In the genomic region with DNA sequence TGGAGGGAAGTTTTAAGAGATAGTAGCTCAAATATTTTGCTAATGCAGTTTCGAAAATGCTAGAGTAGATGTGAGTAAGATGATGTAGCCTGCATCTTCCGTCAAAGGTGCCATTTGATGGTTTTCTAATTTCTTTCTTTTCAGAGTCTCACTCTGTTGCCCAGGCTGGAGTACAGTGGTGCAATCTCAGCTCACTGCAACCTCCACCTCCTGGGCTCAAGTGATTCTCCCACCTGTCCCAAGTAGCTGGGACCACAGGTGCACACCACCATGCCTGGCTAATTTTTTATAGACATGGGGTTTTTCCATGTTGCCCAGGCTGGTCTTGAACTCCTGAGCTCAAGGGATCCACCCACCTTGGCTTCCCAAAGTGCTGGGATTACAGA, we compare ENCODE assay signal across 8 cellular contexts. TPM values are rescaled to one million over a fixed set of nuclear protein-coding genes. Genes with fewer than 3 reads are reported as not detected.
A peak's percentile ranks its signal among the peaks of the same experiment; 100 is the strongest.
DNase-seq lines count a peak whose midpoint lies in the region; ATAC-seq, FAIRE-seq and TF ChIP-seq lines count a peak whose summit lies in the region.
"Not testable (repeated sequence)": the region's sequence is repeated elsewhere in the genome, so short reads cannot be mapped to it uniquely, and the experiment has no call there.

No MANE protein-coding gene starts in this region.

- POLR2A ChIA-PET in HepG2 (lab: Yijun Ruan, JAX): interaction anchor here (0.6 to 6.0 kb wide), 16 partner anchors 8 to 105 kb away, joined by 3 to 130 read pairs (median 7); a partner anchor contains a TSS

- H3K4me1 ChIP-seq in heart left ventricle (peaks cover 0 to 16% (median 3%) of the 10 kb centered on the region in 12 donors), HepG2 (ENCODE audit: insufficient read depth, low read length) (peaks cover 56% of the 10 kb centered on the region), neural progenitor cell (peaks cover 12% of the 10 kb centered on the region), smooth muscle cell (ENCODE audit: low read depth) (peaks cover 13% of the 10 kb centered on the region)

- not testable (repeated sequence) for H3K36me3 ChIP-seq in heart left ventricle; HepG2 (replicated peaks in 1 of 2; ENCODE audit: control insufficient read depth in 1 of 2, insufficient read depth in 2 of 2, low read length in 2 of 2); neural progenitor cell; smooth muscle cell (ENCODE audit: low read depth)

- ATAC-seq in SK-N-SH treated with all-trans-retinoic acid at 6 μM for 48 hours (peak; percentile 14; the same call in 2 of the 3 replicates), HepG2 (peak; percentile 47)
- not testable (repeated sequence) for ATAC-seq in heart left ventricle

- not testable (repeated sequence) for H3K4me3 ChIP-seq in heart left ventricle, neural progenitor cell, smooth muscle cell
- peak overlapping the region; percentile 3 to 59 (median 32); a peak in 3 of 6 replicates for H3K4me3 ChIP-seq in HepG2 (replicated peaks in 1 of 3; ENCODE audit: insufficient read depth in 1 of 3, low read depth in 2 of 3, low read length in 3 of 3)

- H3K9me3 Mint-ChIP-seq in HFFc6; chondrocyte (ENCODE audit: low read depth); neural progenitor cell: not testable (repeated sequence)

- TF ChIP-seq CTCF in 22Rv1 (IDR thresholded peaks at IDR 0.05); HFFc6 (IDR thresholded peaks at IDR 0.05); chondrocyte (IDR thresholded peaks at IDR 0.05); heart left ventricle (IDR thresholded peaks at IDR 0.05); HepG2 (CRISPR knock-in tag; IDR thresholded peaks at IDR 0.05); neural progenitor cell (IDR thresholded peaks at IDR 0.05); smooth muscle cell (IDR thresholded peaks at IDR 0.05; ENCODE audit: borderline replicate concordance, insufficient read depth, poor library complexity, severe bottlenecking): not testable (repeated sequence)

- peak overlapping the region; percentile 73 for H3K9ac ChIP-seq in HepG2 (ENCODE audit: insufficient read depth, low read depth, low read length)
- not testable (repeated sequence) for H3K9ac ChIP-seq in neural progenitor cell; smooth muscle cell (ENCODE audit: low read depth)

- TF ChIP-seq RAD21 in HepG2 (CRISPR knock-in tag; IDR thresholded peaks at IDR 0.05): not testable (repeated sequence)

- not testable (repeated sequence) for DNase-seq in HFFc6; chondrocyte (ENCODE audit: low spot score); heart left ventricle; HepG2 (ENCODE audit: low spot score); neural progenitor cell (ENCODE audit: low spot score); smooth muscle cell (lab: John Stamatoyannopoulos, UW; ENCODE audit: unreplicated experiment)

- H3K27ac ChIP-seq in 22Rv1 (peak overlapping the region; percentile 47), heart left ventricle (peak overlapping the region in 11 of 12 donors; percentile 14 to 86 (median 64)), HepG2 (ENCODE audit: extremely low read length, insufficient read depth, low read length) (peak overlapping the region; percentile 90), smooth muscle cell (ENCODE audit: low read depth) (peak overlapping the region; percentile 20)
- not testable (repeated sequence) for H3K27ac ChIP-seq in neural progenitor cell

- not testable (repeated sequence) for TF ChIP-seq EP300 in HepG2 (IDR thresholded peaks at IDR 0.05; ENCODE audit: low read depth in 2 of 2, low read length in 2 of 2); HepG2 (CRISPR knock-in tag; IDR thresholded peaks at IDR 0.05; ENCODE audit: borderline replicate concordance)

- H3K4me2 ChIP-seq in HepG2 (ENCODE audit: low read depth, low read length) (peak overlapping the region; percentile 83), smooth muscle cell (peak overlapping the region; percentile 51)
- not testable (repeated sequence) for H3K4me2 ChIP-seq in neural progenitor cell

- 89 to 96% (median 91%) methylated on average over 2 of the region's 2 CpGs for WGBS in heart left ventricle, 4 donors
- 21% methylated on average over 2 of the region's 2 CpGs for WGBS in HepG2 (ENCODE audit: low lambda C conversion rate)
- 81% methylated on average over 2 of the region's 2 CpGs for WGBS in smooth muscle cell (ENCODE audit: low lambda C conversion rate)

- H3K27me3 ChIP-seq in heart left ventricle; HepG2 (ENCODE audit: control insufficient read depth in 1 of 2, insufficient read depth in 2 of 2, low read length in 2 of 2); neural progenitor cell; smooth muscle cell (ENCODE audit: low read depth): not testable (repeated sequence)

- in situ Hi-C loops in HepG2 (cut with HindIII; ENCODE audit: extremely low pct_ligation_motif_present, low pct_unique_long_range_greater_than_20kb): not testable (repeated sequence)

- not testable (repeated sequence) for FAIRE-seq in HepG2 (lab: Jason Lieb, UNC)

- TF ChIP-seq POLR2A in heart left ventricle (IDR thresholded peaks at IDR 0.05); HepG2 (IDR thresholded peaks at IDR 0.05; ENCODE audit: insufficient read depth in 1 of 2, low read depth in 2 of 2, low read length in 2 of 2): not testable (repeated sequence)

- not testable (repeated sequence) for H3K9me3 ChIP-seq in heart left ventricle; HepG2 (ENCODE audit: low read length); neural progenitor cell (ENCODE audit: low read depth); smooth muscle cell (replicated peaks; ENCODE audit: low read depth)

- H3K4me3 Mint-ChIP-seq in HFFc6: peak overlapping the region; percentile 26; the same call in 1 of the 2 replicates
- not testable (repeated sequence) for H3K4me3 Mint-ChIP-seq in chondrocyte (ENCODE audit: unreplicated experiment); neural progenitor cell

- H3K4me1 Mint-ChIP-seq in HFFc6 (ENCODE audit: low read depth) (peaks cover 37% of the 10 kb centered on the region), chondrocyte (ENCODE audit: low read depth) (peaks cover 40% of the 10 kb centered on the region), neural progenitor cell (peaks cover 16% of the 10 kb centered on the region)

- not testable (repeated sequence) for H3F3A ChIP-seq in neural progenitor cell (ENCODE audit: low read depth); smooth muscle cell (ENCODE audit: low read depth)

- CTCF ChIA-PET in HepG2 (lab: Yijun Ruan, JAX; ENCODE audit: low intra/inter-chr PET ratio, low total read pairs): not testable (repeated sequence)

- H3K36me3 Mint-ChIP-seq in HFFc6 (ENCODE audit: low read depth); chondrocyte (ENCODE audit: low read depth); neural progenitor cell: not testable (repeated sequence)

- not testable (repeated sequence) for H3K27ac Mint-ChIP-seq in HFFc6
- peak overlapping the region; percentile 85 for H3K27ac Mint-ChIP-seq in chondrocyte (ENCODE audit: unreplicated experiment)
- H3K27ac Mint-ChIP-seq in neural progenitor cell: peak overlapping the region; percentile 89

- not testable (repeated sequence) for H2AFZ ChIP-seq in HepG2 (ENCODE audit: low read length); neural progenitor cell (replicated peaks)
- peak overlapping the region; percentile 97 for H2AFZ ChIP-seq in smooth muscle cell (ENCODE audit: low read depth)

- not testable (repeated sequence) for H4K20me1 ChIP-seq in HepG2 (ENCODE audit: insufficient read depth, low read length); neural progenitor cell (ENCODE audit: low read depth); smooth muscle cell (ENCODE audit: low read depth)

- not testable (repeated sequence) for H3K27me3 Mint-ChIP-seq in HFFc6 (ENCODE audit: insufficient read depth); chondrocyte (ENCODE audit: low read depth); neural progenitor cell (ENCODE audit: insufficient read depth, low read depth)

- intact Hi-C loops in heart left ventricle (cut with DNase I): loop anchor here in 2 of 10 donors (5.0 kb wide), 1 partner anchor 44 kb away; a partner anchor contains a TSS
- intact Hi-C loops in HepG2 (cut with micrococcal nuclease; ENCODE audit: unreplicated experiment): loop anchor here (5.0 kb wide), 2 partner anchors 44 to 46 kb away; a partner anchor contains a TSS

- not testable (repeated sequence) for BruUV-seq in HepG2 (replicated peaks; lab: Mats Ljungman, UMichigan)

- not testable (repeated sequence) for H3K79me2 ChIP-seq in HepG2 (ENCODE audit: insufficient read depth, low read length); neural progenitor cell (ENCODE audit: low read depth); smooth muscle cell (ENCODE audit: low read depth)

RNA-seq across cellular contexts. Expression of a gene that starts 45.6 kb away (rescaled TPM):
- over 10,000 TPM in 4 of 6 experiments, 1,000 to 10,000 TPM in 2; 8,709 to 10,268 (median 10,123) TPM for total RNA-seq in HFFc6 (2021; fragmentation: NEBNext Ultra II Directional; extraction: Animal tissue kit (Norgen Biotek cat#: 25700))
- total RNA-seq in chondrocyte: 8,230 to 8,902 TPM (median 8,643 TPM) in 3 replicates
- total RNA-seq in heart left ventricle: 1,000 to 10,000 TPM in 8 of 9 donors, 100 to 1,000 TPM in 1; 975 to 3,337 (median 1,528) TPM
- polyA plus RNA-seq in heart left ventricle: 1,000 to 10,000 TPM in 1 of 2 donors, 100 to 1,000 TPM in 1; 743 to 4,205 TPM
- 13,726 and 19,145 TPM in 2 replicates for total RNA-seq in HepG2 (2016; rRNA removed; fragmentation: Illumina TruSeq; extraction: Trizol)
- total RNA-seq in HepG2 (2016; cell fraction: cytosol; rRNA removed; fragmentation: Illumina TruSeq; extraction: Trizol; ENCODE audit: low read depth): 8,339 and 10,487 TPM in 2 replicates
- 13,733 and 18,946 TPM in 2 replicates for total RNA-seq in HepG2 (2016; cell fraction: insoluble cytoplasmic fraction; rRNA removed; fragmentation: Illumina TruSeq; extraction: Trizol)
- total RNA-seq in HepG2 (2016; cell fraction: membrane; rRNA removed; fragmentation: Illumina TruSeq; extraction: Trizol): 28,006 and 33,792 TPM in 2 replicates
- total RNA-seq in HepG2 (2016; cell fraction: nucleus; rRNA removed; fragmentation: Illumina TruSeq; extraction: Trizol): 5,621 and 5,952 TPM in 2 replicates
- 14,480 and 17,172 TPM in 2 replicates for polyA plus RNA-seq in HepG2 (2011; rRNA removed)
- polyA plus RNA-seq in HepG2 (2011; cell fraction: cytosol; rRNA removed): 15,977 and 19,367 TPM in 2 replicates
- 3,845 and 5,107 TPM in 2 replicates for polyA plus RNA-seq in HepG2 (2011; cell fraction: nucleus; rRNA removed)
- polyA plus RNA-seq in HepG2 (2012): 17,181 and 19,057 TPM in 2 replicates
- 12,881 and 14,827 TPM in 2 replicates for polyA plus RNA-seq in HepG2 (2016; cell fraction: cytosol; fragmentation: Illumina TruSeq; extraction: Trizol; ENCODE audit: low read depth)
- 16,271 and 16,577 TPM in 2 replicates for polyA plus RNA-seq in HepG2 (2016; cell fraction: insoluble cytoplasmic fraction; fragmentation: Illumina TruSeq; extraction: Trizol; ENCODE audit: low read depth)
- polyA plus RNA-seq in HepG2 (2016; cell fraction: membrane; fragmentation: Illumina TruSeq; extraction: Trizol; ENCODE audit: low read depth): 23,858 and 27,229 TPM in 2 replicates
- polyA plus RNA-seq in HepG2 (2016; cell fraction: nucleus; fragmentation: Illumina TruSeq; extraction: Trizol; ENCODE audit: insufficient read depth, low read depth): 6,994 and 7,179 TPM in 2 replicates
- polyA minus RNA-seq in HepG2 (2011; rRNA and poly(A)+ RNA removed; ENCODE audit: low replicate concordance): 11,031 and 11,693 TPM in 2 replicates
- 6,843 and 8,738 TPM in 2 replicates for polyA minus RNA-seq in HepG2 (2011; cell fraction: cytosol; rRNA and poly(A)+ RNA removed)
- polyA minus RNA-seq in HepG2 (2011; cell fraction: nucleus; rRNA and poly(A)+ RNA removed): 1,924 and 3,380 TPM in 2 replicates
- 15,510 and 19,891 TPM in 2 replicates for total RNA-seq in neural progenitor cell (ENCODE audit: low replicate concordance)
- 8,046 and 9,106 TPM in 2 replicates for total RNA-seq in smooth muscle cell
- 2,147 and 2,255 TPM in 2 replicates for polyA plus RNA-seq in smooth muscle cell
